8 cellular contexts compared by ENCODE assay signal in genomic region chr5:87300744-87301143, GRCh38. TPM values are rescaled to one million over a fixed set of nuclear protein-coding genes. Genes with fewer than 3 reads are reported as not detected.
DNase-seq lines count a peak whose midpoint lies in the region; ATAC-seq, FAIRE-seq and TF ChIP-seq lines count a peak whose summit lies in the region.

No MANE protein-coding gene starts in this region.

- no TSS peak for BruUV-seq in GM12878 (replicated peaks; lab: Mats Ljungman, UMichigan)

- no peak for TF ChIP-seq POLR2A in NB4 (IDR thresholded peaks at IDR 0.05; ENCODE audit: extremely low read depth, insufficient read length)
- TF ChIP-seq POLR2A in GM12878 (IDR thresholded peaks at IDR 0.05; ENCODE audit: low read depth, low read length) = no peak

- no peak overlapping the region for H3K27ac ChIP-seq in GM12878 (ENCODE audit: control insufficient read depth, insufficient read depth)

- no peak for TF ChIP-seq EP300 in GM12878 (IDR thresholded peaks at IDR 0.05; ENCODE audit: borderline replicate concordance in 1 of 2, control insufficient read depth in 1 of 2, low read depth in 2 of 2, low read length in 2 of 2)

- WGBS in GM12878 (ENCODE audit: insufficient coverage, insufficient replicate concordance, low lambda C conversion rate, missing lambda C conversion rate) = 78% methylated on average over 2 of the region's 2 CpGs

- RAD21 ChIA-PET in GM12878 (lab: Charles Lee; ENCODE audit: unreplicated experiment) = interaction anchor here (1.0 kb wide), 1 partner anchor 31 kb away, joined by 4 read pairs; no protein-coding TSS in a partner anchor

- intact Hi-C loops in GM12878 (cut with micrococcal nuclease; ENCODE audit: unreplicated experiment) = no loop called here

- no peak overlapping the region for H3K9ac ChIP-seq in GM12878 (ENCODE audit: control insufficient read depth, insufficient read depth, low read length)

- SMC1A ChIA-PET in GM12878 (lab: Charles Lee; ENCODE audit: uncharacterized antibody, unreplicated experiment) = interaction anchor here (0.8 to 1.3 kb wide), 5 partner anchors 18 to 68 kb away, joined by 3 to 4 read pairs (median 3); no protein-coding TSS in a partner anchor

- no peak overlapping the region for H2AFZ ChIP-seq in GM12878 (ENCODE audit: control insufficient read depth, low read depth, low read length)

- peaks cover 6% of the 10 kb centered on the region; the same call in 2 of the 3 replicates for H3K9me3 ChIP-seq in GM12878 (replicated peaks; ENCODE audit: control insufficient read depth, insufficient read depth, low read length)

- TF ChIP-seq CTCF in NB4 (IDR thresholded peaks at IDR 0.05; ENCODE audit: low read depth, low read length) = no peak
- no peak for TF ChIP-seq CTCF in GM12878 (IDR thresholded peaks at IDR 0.05 in 2 of 3, conservative IDR thresholded peaks at IDR 0.05 in 1 of 3; ENCODE audit: control insufficient read depth in 2 of 3, extremely low read depth in 1 of 3, insufficient read depth in 1 of 3, low read depth in 3 of 3, low read length in 3 of 3)
- no peak for TF ChIP-seq CTCF in GM20000 (IDR thresholded peaks at IDR 0.05; ENCODE audit: extremely low read depth, missing control alignments)

- H3K4me2 ChIP-seq in GM12878 (ENCODE audit: control insufficient read depth, insufficient read depth) = no peak overlapping the region

- H3K4me3 ChIP-seq in NB4 (ENCODE audit: low read depth, low read length) (no peak overlapping the region), GM12878 (no peak overlapping the region), skeletal muscle cell (ENCODE audit: low read depth, low read length) (no peak overlapping the region)

- no peak for TF ChIP-seq RAD21 in GM12878 (IDR thresholded peaks at IDR 0.05; ENCODE audit: insufficient read depth, low read depth, low read length)

- H4K20me1 ChIP-seq in GM12878 (ENCODE audit: control insufficient read depth, insufficient read depth) = no peaks in the 10 kb centered on the region

- peaks cover 62% of the 10 kb centered on the region for H3K79me2 ChIP-seq in GM12878 (ENCODE audit: control insufficient read depth, insufficient read depth, low read length)

- H3K36me3 ChIP-seq in GM12878 (ENCODE audit: control insufficient read depth in 2 of 2, insufficient read depth in 2 of 2, low read length in 1 of 2) = peaks cover 1 to 19% of the 10 kb centered on the region in 2 experiments; a peak in 3 of 4 replicates

- POLR2A ChIA-PET in GM12878 (lab: Charles Lee) = no interaction called here

- ATAC-seq in GM12878 (peak; percentile 32), GM18861 (IDR thresholded peaks at IDR 0.05; ENCODE audit: unreplicated experiment) (no peak)

- H3K4me1 ChIP-seq in GM12878 (ENCODE audit: control insufficient read depth, insufficient read depth, low read length) = peaks cover 9% of the 10 kb centered on the region; the same call in 1 of the 2 replicates

- in situ Hi-C loops in GM12878 (cut with MboI) = no loop called here

- no peak for FAIRE-seq in GM12878 (lab: Jason Lieb, UNC)

- CTCF ChIA-PET in GM12878 (lab: Yijun Ruan, JAX) = no interaction called here

- no peaks in the 10 kb centered on the region for H3K27me3 ChIP-seq in GM12878 (replicated peaks in 1 of 2; ENCODE audit: control insufficient read depth in 2 of 2, insufficient read depth in 2 of 2, low read length in 1 of 2)

- peak; percentile 97 for DNase-seq in ELR (ENCODE audit: low read depth)
- DNase-seq in NB4 (ENCODE audit: low read depth) = peak; percentile 79
- no peak for DNase-seq in GM12878 (ENCODE audit: low read depth, low spot score)
- DNase-seq in skeletal muscle cell (ENCODE audit: low read depth) = peak; percentile 89
- no peak for DNase-seq in NCI-H2081 (lab: John Stamatoyannopoulos, UW)
- DNase-seq in SK-N-DZ (ENCODE audit: low spot score) = no peak
- DNase-seq in GM20000 (ENCODE audit: low spot score) = no peak

TF ChIP-seq in GM12878, 131 proteins besides CTCF, POLR2A, EP300 and RAD21 (continues in another document):
- TF ChIP-seq FOXM1 (IDR thresholded peaks at IDR 0.05; ENCODE audit: low read depth, low read length) = no peak
- no peak for TF ChIP-seq NR2F1 (conservative IDR thresholded peaks at IDR 0.05)
- TF ChIP-seq, protein P1, sequence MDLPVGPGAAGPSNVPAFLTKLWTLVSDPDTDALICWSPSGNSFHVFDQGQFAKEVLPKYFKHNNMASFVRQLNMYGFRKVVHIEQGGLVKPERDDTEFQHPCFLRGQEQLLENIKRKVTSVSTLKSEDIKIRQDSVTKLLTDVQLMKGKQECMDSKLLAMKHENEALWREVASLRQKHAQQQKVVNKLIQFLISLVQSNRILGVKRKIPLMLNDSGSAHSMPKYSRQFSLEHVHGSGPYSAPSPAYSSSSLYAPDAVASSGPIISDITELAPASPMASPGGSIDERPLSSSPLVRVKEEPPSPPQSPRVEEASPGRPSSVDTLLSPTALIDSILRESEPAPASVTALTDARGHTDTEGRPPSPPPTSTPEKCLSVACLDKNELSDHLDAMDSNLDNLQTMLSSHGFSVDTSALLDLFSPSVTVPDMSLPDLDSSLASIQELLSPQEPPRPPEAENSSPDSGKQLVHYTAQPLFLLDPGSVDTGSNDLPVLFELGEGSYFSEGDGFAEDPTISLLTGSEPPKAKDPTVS (IDR thresholded peaks at IDR 0.05; ENCODE audit: low read depth, low read length) = no peak
- TF ChIP-seq RBBP5 (conservative IDR thresholded peaks at IDR 0.05) = no peak
- TF ChIP-seq NFIC (IDR thresholded peaks at IDR 0.05; ENCODE audit: low read depth, low read length) = no peak
- no peak for TF ChIP-seq SRF (IDR thresholded peaks at IDR 0.05; ENCODE audit: low read depth in 2 of 2, low read length in 2 of 2)
- TF ChIP-seq, protein P2, sequence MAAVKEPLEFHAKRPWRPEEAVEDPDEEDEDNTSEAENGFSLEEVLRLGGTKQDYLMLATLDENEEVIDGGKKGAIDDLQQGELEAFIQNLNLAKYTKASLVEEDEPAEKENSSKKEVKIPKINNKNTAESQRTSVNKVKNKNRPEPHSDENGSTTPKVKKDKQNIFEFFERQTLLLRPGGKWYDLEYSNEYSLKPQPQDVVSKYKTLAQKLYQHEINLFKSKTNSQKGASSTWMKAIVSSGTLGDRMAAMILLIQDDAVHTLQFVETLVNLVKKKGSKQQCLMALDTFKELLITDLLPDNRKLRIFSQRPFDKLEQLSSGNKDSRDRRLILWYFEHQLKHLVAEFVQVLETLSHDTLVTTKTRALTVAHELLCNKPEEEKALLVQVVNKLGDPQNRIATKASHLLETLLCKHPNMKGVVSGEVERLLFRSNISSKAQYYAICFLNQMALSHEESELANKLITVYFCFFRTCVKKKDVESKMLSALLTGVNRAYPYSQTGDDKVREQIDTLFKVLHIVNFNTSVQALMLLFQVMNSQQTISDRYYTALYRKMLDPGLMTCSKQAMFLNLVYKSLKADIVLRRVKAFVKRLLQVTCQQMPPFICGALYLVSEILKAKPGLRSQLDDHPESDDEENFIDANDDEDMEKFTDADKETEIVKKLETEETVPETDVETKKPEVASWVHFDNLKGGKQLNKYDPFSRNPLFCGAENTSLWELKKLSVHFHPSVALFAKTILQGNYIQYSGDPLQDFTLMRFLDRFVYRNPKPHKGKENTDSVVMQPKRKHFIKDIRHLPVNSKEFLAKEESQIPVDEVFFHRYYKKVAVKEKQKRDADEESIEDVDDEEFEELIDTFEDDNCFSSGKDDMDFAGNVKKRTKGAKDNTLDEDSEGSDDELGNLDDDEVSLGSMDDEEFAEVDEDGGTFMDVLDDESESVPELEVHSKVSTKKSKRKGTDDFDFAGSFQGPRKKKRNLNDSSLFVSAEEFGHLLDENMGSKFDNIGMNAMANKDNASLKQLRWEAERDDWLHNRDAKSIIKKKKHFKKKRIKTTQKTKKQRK (IDR thresholded peaks at IDR 0.05; ENCODE audit: low read depth, low read length) = no peak
- no peak for TF ChIP-seq BRCA1 (IDR thresholded peaks at IDR 0.05; ENCODE audit: low read depth, low read length)
- no peak for TF ChIP-seq SMC3 (IDR thresholded peaks at IDR 0.05; ENCODE audit: borderline replicate concordance, low read length)
- no peak for TF ChIP-seq ZZZ3 (IDR thresholded peaks at IDR 0.05; ENCODE audit: control insufficient read depth, insufficient read length, low read depth)
- TF ChIP-seq SP1 (IDR thresholded peaks at IDR 0.05; ENCODE audit: low read depth, low read length) = no peak
- no peak for TF ChIP-seq FOXK2 (IDR thresholded peaks at IDR 0.05)
- TF ChIP-seq, protein P3, sequence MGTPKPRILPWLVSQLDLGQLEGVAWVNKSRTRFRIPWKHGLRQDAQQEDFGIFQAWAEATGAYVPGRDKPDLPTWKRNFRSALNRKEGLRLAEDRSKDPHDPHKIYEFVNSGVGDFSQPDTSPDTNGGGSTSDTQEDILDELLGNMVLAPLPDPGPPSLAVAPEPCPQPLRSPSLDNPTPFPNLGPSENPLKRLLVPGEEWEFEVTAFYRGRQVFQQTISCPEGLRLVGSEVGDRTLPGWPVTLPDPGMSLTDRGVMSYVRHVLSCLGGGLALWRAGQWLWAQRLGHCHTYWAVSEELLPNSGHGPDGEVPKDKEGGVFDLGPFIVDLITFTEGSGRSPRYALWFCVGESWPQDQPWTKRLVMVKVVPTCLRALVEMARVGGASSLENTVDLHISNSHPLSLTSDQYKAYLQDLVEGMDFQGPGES (IDR thresholded peaks at IDR 0.05) = no peak
- TF ChIP-seq MYC (IDR thresholded peaks at IDR 0.05; ENCODE audit: insufficient read depth, insufficient read length, insufficient replicate concordance, low read length, severe bottlenecking) = no peak
- TF ChIP-seq ATF7 (IDR thresholded peaks at IDR 0.05; ENCODE audit: low read depth) = no peak

RNA-seq across cellular contexts. Expression of gene RASA1, which starts 33.1 kb away (rescaled TPM):
- total RNA-seq in GM12878 (2013; cell fraction: nucleolus; rRNA removed) = 125 and 130 TPM in 2 replicates
- total RNA-seq in GM12878 (2014; rRNA removed) (23.3 and 27.1 TPM in 2 replicates), GM12878 (2014; rRNA removed; fragmentation: Illumina TruSeq; extraction: Trizol) (20.3 and 22.4 TPM in 2 replicates), GM12878 (2021) (26.1 and 26.9 TPM in 2 replicates)
- polyA plus RNA-seq in GM12878 (2011; ENCODE audit: low read depth) = 12.6 TPM
- polyA plus RNA-seq in GM12878 (2011; rRNA removed) (72.3 and 101 TPM in 2 replicates), GM12878 (2014; fragmentation: Illumina TruSeq; extraction: Trizol) (33.6 and 42.6 TPM in 2 replicates), GM12878 (2014; fragmentation: Nextera tagmentation; extraction: Ambion mirVana) (10 to 100 TPM in 1 of 2 experiments, 1 to 10 TPM in 1; 7.8 to 12.0 TPM), GM12878 (2014; rRNA removed) (21.7 and 26.7 TPM in 2 replicates), GM12878 (2016; fragmentation: Nextera tagmentation; extraction: Ambion mirVana) (10 to 100 TPM; 18.4 to 18.9 TPM)
- polyA plus RNA-seq in GM12878 (2011; cell fraction: cytosol; rRNA removed) = 31.1 and 32.2 TPM in 2 replicates
- polyA plus RNA-seq in GM12878 (2011; cell fraction: nucleus; rRNA removed) = 80.1 and 92.8 TPM in 2 replicates
- 18.4 and 36.3 TPM in 2 replicates for polyA plus RNA-seq in GM12878 (2012)
- 51.4 and 59.8 TPM in 2 replicates for polyA minus RNA-seq in GM12878 (2011; rRNA and poly(A)+ RNA removed)
- 14.6 and 15.7 TPM in 2 replicates for polyA minus RNA-seq in GM12878 (2011; cell fraction: cytosol; rRNA and poly(A)+ RNA removed)
- polyA minus RNA-seq in GM12878 (2011; cell fraction: nucleus; rRNA and poly(A)+ RNA removed) = 52.3 and 87.1 TPM in 2 replicates
- 20.4 and 22.5 TPM in 2 replicates for polyA plus RNA-seq in SK-N-DZ (2014; cell fraction: cytosol; rRNA removed)
- polyA plus RNA-seq in SK-N-DZ (2014; cell fraction: nucleus; rRNA removed) = 27.0 and 30.6 TPM in 2 replicates

Comparison
In these comparisons a context has a peak if more than half of its experiments do, and no peak if none do; other contexts are left out.
1. DNase-seq: peak in ELR (single experiment), NB4 (single experiment) and skeletal muscle cell (single experiment); none in GM12878 (single experiment), NCI-H2081 (0 of 2), SK-N-DZ (single experiment) and GM20000 (single experiment).